ENCODE assay signal across 23 cellular contexts in genomic region chr12:58557646-58558045, GRCh38.
DNase-seq lines count a peak whose midpoint lies in the region; ATAC-seq, FAIRE-seq and TF ChIP-seq lines count a peak whose summit lies in the region.
"Had no signal": no experiment of that assay in that cellular context is flagged by ENCODE, and none has a peak within 500 bp of the region (broad histone marks: within the 10 kb centered on the region; RNA-seq: fewer than 3 reads in every experiment).

No MANE protein-coding gene starts in this region.

- no peak for ATAC-seq in upper lobe of left lung (ENCODE audit: low FRiP score in 2 of 2)

- CTCF ChIA-PET in HEK293T (lab: Yijun Ruan, JAX): no interaction called here

- peak; percentile 98 for FAIRE-seq in islet of Langerhans (lab: Jason Lieb, UNC)

- peak overlapping the region; percentile 89 for H3K27ac ChIP-seq in brain microvascular endothelial cell
- H3K27ac ChIP-seq in upper lobe of left lung: no peak overlapping the region
- H3K27ac ChIP-seq: RWPE1 had no signal

- TF ChIP-seq EP300 in upper lobe of left lung (IDR thresholded peaks at IDR 0.05): no peak

- no peaks in the 10 kb centered on the region for H3K27me3 ChIP-seq in brain microvascular endothelial cell (replicated peaks)
- no peaks in the 10 kb centered on the region for H3K27me3 ChIP-seq in skeletal muscle satellite cell (ENCODE audit: control insufficient read depth, insufficient read depth, low read length)
- no peaks in the 10 kb centered on the region for H3K27me3 ChIP-seq in upper lobe of left lung
- H3K27me3 ChIP-seq: BE2C had no signal

- POLR2A ChIA-PET in HEK293T (lab: Yijun Ruan, JAX): no interaction called here

- DNase-seq in HFFc6 (no peak), brain microvascular endothelial cell (no peak), anterior cingulate cortex (lab: John Stamatoyannopoulos, UW) (no peak), upper lobe of left lung (no peak), HEK293T (ENCODE audit: extremely low spot score) (no peak), glutamatergic neuron (no peak)
- DNase-seq: BE2C; CD4-positive, CD25-positive, alpha-beta regulatory T cell; COR-L47; DMS 273 treated with DMSO at 0.1 percent for 48 hours; DND-41; H7; KG1; MV-4-11; NCI-H1417; NCI-H187; NCI-H2107; NCI-H510A; NCI-H774; SIG-M5 had no signal

- no peaks in the 10 kb centered on the region for H3K9me3 Mint-ChIP-seq in HFFc6
- H3K9me3 Mint-ChIP-seq in glutamatergic neuron (ENCODE audit: unreplicated experiment): no peaks in the 10 kb centered on the region

- H3K4me1 ChIP-seq in skeletal muscle satellite cell (ENCODE audit: control insufficient read depth, insufficient read depth, low read length) (peaks cover 28% of the 10 kb centered on the region), upper lobe of left lung (no peaks in the 10 kb centered on the region)
- H3K4me1 ChIP-seq: BE2C had no signal

- no peaks in the 10 kb centered on the region for H3K36me3 ChIP-seq in brain microvascular endothelial cell (replicated peaks)
- no peaks in the 10 kb centered on the region for H3K36me3 ChIP-seq in skeletal muscle satellite cell (ENCODE audit: insufficient read depth, low read length)
- H3K36me3 ChIP-seq in upper lobe of left lung: no peaks in the 10 kb centered on the region
- H3K36me3 ChIP-seq: BE2C had no signal

- H3K36me3 Mint-ChIP-seq in HFFc6 (ENCODE audit: low read depth) (0 out of 2 replicates have a peak, but pooled peaks cover 4% of the 10 kb centered on the region), glutamatergic neuron (ENCODE audit: unreplicated experiment) (no peaks in the 10 kb centered on the region)
- H3K36me3 Mint-ChIP-seq: CD4-positive, CD25-positive, alpha-beta regulatory T cell had no signal

- H3K4me3 ChIP-seq in brain microvascular endothelial cell (ENCODE audit: low read depth, low read length): no peak overlapping the region
- H3K4me3 ChIP-seq in skeletal muscle satellite cell (ENCODE audit: low read length): no peak overlapping the region
- no peak overlapping the region for H3K4me3 ChIP-seq in upper lobe of left lung

- H3K9ac ChIP-seq in skeletal muscle satellite cell (ENCODE audit: low read depth, low read length): peak overlapping the region; percentile 47

- peak overlapping the region; percentile 57 for H3K4me2 ChIP-seq in skeletal muscle satellite cell (ENCODE audit: low read length)

- H3K4me1 Mint-ChIP-seq in HFFc6 (ENCODE audit: low read depth) (peaks cover 20% of the 10 kb centered on the region), glutamatergic neuron (ENCODE audit: low read depth, unreplicated experiment) (peaks cover 2% of the 10 kb centered on the region)
- H3K4me1 Mint-ChIP-seq: CD4-positive, CD25-positive, alpha-beta regulatory T cell had no signal

- H3K4me3 Mint-ChIP-seq in HFFc6 (no peak overlapping the region), glutamatergic neuron (ENCODE audit: unreplicated experiment) (no peak overlapping the region)
- H3K4me3 Mint-ChIP-seq: CD4-positive, CD25-positive, alpha-beta regulatory T cell had no signal

- H3K27me3 Mint-ChIP-seq in HFFc6 (ENCODE audit: insufficient read depth) (no peaks in the 10 kb centered on the region), glutamatergic neuron (ENCODE audit: unreplicated experiment) (no peaks in the 10 kb centered on the region)
- H3K27me3 Mint-ChIP-seq: CD4-positive, CD25-positive, alpha-beta regulatory T cell had no signal

- H3K9me3 ChIP-seq in skeletal muscle satellite cell (replicated peaks; ENCODE audit: low read length) (no peaks in the 10 kb centered on the region), upper lobe of left lung (no peaks in the 10 kb centered on the region)
- H3K9me3 ChIP-seq: BE2C had no signal

- H3K27ac Mint-ChIP-seq in HFFc6: peak overlapping the region; percentile 60
- no peak overlapping the region for H3K27ac Mint-ChIP-seq in glutamatergic neuron (ENCODE audit: unreplicated experiment)
- H3K27ac Mint-ChIP-seq: CD4-positive, CD25-positive, alpha-beta regulatory T cell had no signal

- 90 to 97% methylated on average over 1 of the region's 1 CpG for WGBS in upper lobe of left lung, 2 donors

- TF ChIP-seq POLR2A in upper lobe of left lung (IDR thresholded peaks at IDR 0.05): no peak

- in situ Hi-C loops in brain microvascular endothelial cell (cut with HindIII; ENCODE audit: low pct_ligation_motif_present, low sequenced_read_pairs): no loop called here

- TF ChIP-seq CTCF in HFFc6 (IDR thresholded peaks at IDR 0.05) (no peak), brain microvascular endothelial cell (IDR thresholded peaks at IDR 0.05; ENCODE audit: low read depth, low read length, missing control alignments) (no peak), upper lobe of left lung (IDR thresholded peaks at IDR 0.05) (no peak), glutamatergic neuron (IDR thresholded peaks at IDR 0.05; ENCODE audit: partially characterized antibody, unreplicated experiment) (no peak)

TF ChIP-seq in HEK293T, 16 proteins besides CTCF, POLR2A, EP300 and RAD21:
- TF ChIP-seq TARDBP (IDR thresholded peaks at IDR 0.05) (no peak), PKNOX1 (IDR thresholded peaks at IDR 0.05) (no peak), NFRKB (IDR thresholded peaks at IDR 0.05) (no peak), FOXK2 (IDR thresholded peaks at IDR 0.05) (no peak)
